19 cellular contexts compared by ENCODE assay signal in genomic region chr16:83722501-83723183, GRCh38.
A peak's percentile ranks its signal among the peaks of the same experiment; 100 is the strongest.
DNase-seq lines count a peak whose midpoint lies in the region; ATAC-seq, FAIRE-seq and TF ChIP-seq lines count a peak whose summit lies in the region.
"Had no signal": no experiment of that assay in that cellular context is flagged by ENCODE, and none has a peak within 500 bp of the region (broad histone marks: within the 10 kb centered on the region; RNA-seq: fewer than 3 reads in every experiment).

No MANE protein-coding gene starts in this region.

- H3K27ac ChIP-seq in astrocyte (ENCODE audit: low read depth, low read length) (no peak overlapping the region), psoas muscle (peak overlapping the region; percentile 28), right atrium auricular region (no peak overlapping the region)
- H3K27ac ChIP-seq: 22Rv1, HL-60 had no signal

- peak; percentile 87 to 98 (median 91) for ATAC-seq in psoas muscle
- ATAC-seq: GM12878, HCT116 had no signal

- H4K20me1 ChIP-seq in astrocyte (ENCODE audit: insufficient read depth, low read length), result no peaks in the 10 kb centered on the region

- peaks cover 7% of the 10 kb centered on the region for H3K27me3 Mint-ChIP-seq in astrocyte (ENCODE audit: low read depth, unreplicated experiment)

- no peak for FAIRE-seq in astrocyte (lab: Jason Lieb, UNC)
- FAIRE-seq: GM12878, GM18507, H54 had no signal

- H3K4me3 Mint-ChIP-seq in astrocyte (ENCODE audit: unreplicated experiment), result no peak overlapping the region
- H3K4me3 Mint-ChIP-seq: B cell; CD4-positive, alpha-beta T cell had no signal

- H3K9ac ChIP-seq in astrocyte (ENCODE audit: low read length), result no peak overlapping the region

- H3K9me3 Mint-ChIP-seq in astrocyte (ENCODE audit: unreplicated experiment), result peaks cover 12% of the 10 kb centered on the region
- H3K9me3 Mint-ChIP-seq: CD4-positive, alpha-beta T cell had no signal

- no peak overlapping the region for H3K4me2 ChIP-seq in astrocyte (ENCODE audit: low read length)

- 20 to 21% (median 21%) methylated on average over 4 of the region's 4 CpGs for WGBS in psoas muscle, 3 donors

- DNase-seq in NCI-H2029 (lab: John Stamatoyannopoulos, UW), result peak; percentile 3
- no peak for DNase-seq in NCI-H2029 treated with DMSO at 0.1 percent for 48 hours (lab: John Stamatoyannopoulos, UW)
- DNase-seq in astrocyte (ENCODE audit: low read depth), result peak; percentile 57
- DNase-seq in psoas muscle, result peak; percentile 20 to 61
- DNase-seq in effector CD8-positive, alpha-beta T cell (lab: John Stamatoyannopoulos, UW), result no peak
- DNase-seq in NCI-H187 treated with DMSO at 0.1 percent for 48 hours (lab: John Stamatoyannopoulos, UW), result no peak
- DNase-seq in activated effector memory CD4-positive, alpha-beta T cell treated with anti-CD3 and anti-CD28 coated beads, Interleukin-2, amount 50 U/mL, for 16 hours, result no peak
- no peak for DNase-seq in right atrium auricular region (ENCODE audit: low spot score)
- DNase-seq: C1 segment of cervical spinal cord; Calu3; CD4-positive, alpha-beta T cell; DMS 273 treated with DMSO at 0.1 percent for 48 hours had no signal

- intact Hi-C loops in psoas muscle (cut with DNase I), result no loop called here

- H3K9me3 ChIP-seq in astrocyte (ENCODE audit: insufficient read depth, low read depth, low read length) (peaks cover 3% of the 10 kb centered on the region), psoas muscle (no peaks in the 10 kb centered on the region), right atrium auricular region (no peaks in the 10 kb centered on the region)

- H3K4me3 ChIP-seq in astrocyte (ENCODE audit: insufficient read depth, low read depth, low read length), result no peak overlapping the region
- no peak overlapping the region for H3K4me3 ChIP-seq in psoas muscle
- H3K4me3 ChIP-seq in right atrium auricular region, result no peak overlapping the region
- H3K4me3 ChIP-seq: GM12878 had no signal

- H3K79me2 ChIP-seq in astrocyte (ENCODE audit: insufficient read depth, low read length), result no peaks in the 10 kb centered on the region

- TF ChIP-seq CTCF in astrocyte (IDR thresholded peaks at IDR 0.05; ENCODE audit: insufficient read depth, low read depth, low read length) (no peak), psoas muscle (IDR thresholded peaks at IDR 0.05) (no peak), right atrium auricular region (IDR thresholded peaks at IDR 0.05) (no peak)

- H3K36me3 ChIP-seq in astrocyte (ENCODE audit: insufficient read depth, low read length) (no peaks in the 10 kb centered on the region), psoas muscle (ENCODE audit: insufficient read depth in 1 of 2, low read depth in 1 of 2) (no peaks in the 10 kb centered on the region), right atrium auricular region (no peaks in the 10 kb centered on the region)

- H2AFZ ChIP-seq in astrocyte (ENCODE audit: low read depth, low read length), result no peak overlapping the region

- H3K27ac Mint-ChIP-seq in astrocyte (ENCODE audit: unreplicated experiment), result no peak overlapping the region
- H3K27ac Mint-ChIP-seq: B cell; CD4-positive, alpha-beta T cell had no signal

- H3K27me3 ChIP-seq in astrocyte (ENCODE audit: insufficient read depth, low read length), result no peaks in the 10 kb centered on the region
- H3K27me3 ChIP-seq in psoas muscle (ENCODE audit: insufficient read depth in 3 of 3, low read length in 2 of 3), result no peaks in the 10 kb centered on the region
- no peaks in the 10 kb centered on the region for H3K27me3 ChIP-seq in right atrium auricular region

- H3K4me1 ChIP-seq in astrocyte (ENCODE audit: insufficient read depth, low read length), result peaks cover 11% of the 10 kb centered on the region
- H3K4me1 ChIP-seq in psoas muscle, result peaks cover 20% of the 10 kb centered on the region
- H3K4me1 ChIP-seq in right atrium auricular region, result no peaks in the 10 kb centered on the region

- peaks cover 26% of the 10 kb centered on the region for H3K4me1 Mint-ChIP-seq in astrocyte (ENCODE audit: low read depth, unreplicated experiment)
- H3K4me1 Mint-ChIP-seq: B cell had no signal

- no peaks in the 10 kb centered on the region for H3K36me3 Mint-ChIP-seq in astrocyte (ENCODE audit: low read depth, unreplicated experiment)

Comparison
In these comparisons a context has a peak if more than half of its experiments do, and no peak if none do; other contexts are left out.
1. DNase-seq: peak in NCI-H2029 (single experiment), astrocyte (single experiment) and psoas muscle (2 of 2); none in NCI-H2029 treated with DMSO at 0.1 percent for 48 hours (single experiment), effector CD8-positive, alpha-beta T cell (single experiment), NCI-H187 treated with DMSO at 0.1 percent for 48 hours (single experiment), activated effector memory CD4-positive, alpha-beta T cell treated with anti-CD3 and anti-CD28 coated beads, Interleukin-2, amount 50 U/mL, for 16 hours (single experiment) and right atrium auricular region (single experiment).